13 cellular contexts compared by ENCODE assay signal in the genomic region with DNA sequence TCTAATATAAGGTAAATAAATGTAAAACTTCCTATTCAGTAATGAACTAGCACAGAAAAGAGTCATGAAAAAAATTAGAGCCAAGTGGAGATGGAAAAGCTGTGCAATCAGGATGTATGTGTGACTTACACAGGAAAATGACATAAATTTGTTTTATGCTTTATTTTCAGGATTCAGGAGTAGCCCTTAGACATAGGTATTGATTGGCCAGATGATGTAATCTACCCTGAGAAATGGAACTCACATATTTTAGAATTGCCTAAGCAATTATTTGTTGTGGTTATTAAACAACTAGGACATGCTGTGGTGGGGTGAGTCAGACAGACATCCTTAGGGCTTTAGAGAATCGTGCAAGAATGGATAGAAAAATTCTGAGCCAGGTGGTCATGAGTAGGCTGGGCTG.
DNase-seq lines count a peak whose midpoint lies in the region; ATAC-seq, FAIRE-seq and TF ChIP-seq lines count a peak whose summit lies in the region.
"Had no signal": no experiment of that assay in that cellular context is flagged by ENCODE, and none has a peak within 500 bp of the region (broad histone marks: within the 10 kb centered on the region; RNA-seq: fewer than 3 reads in every experiment).

No MANE protein-coding gene starts in this region.

- intact Hi-C loops in activated T-helper 1 cell treated with anti-CD3 and anti-CD28 coated beads, Interleukin-12 subunit alpha, Interleukin-12 subunit beta, Interleukin-2, Interleukin-4 antibody, amounts not matched to agents 30 ng/mL and 10 ng/mL and 1 ng/mL, durations not matched to agents 14 hours and 24 hours and 36 hours (cut with micrococcal nuclease) = no loop called here

- H3K27ac ChIP-seq in A549 (peak overlapping the region; percentile 93), foreskin keratinocyte (no peak overlapping the region)
- H3K27ac ChIP-seq: BLaER1 treated with 17β-estradiol and CSF1 and Interleukin-3, amounts not matched to agents 10 nM and 100 nM had no signal

- H3K4me1 Mint-ChIP-seq in activated CD8-positive, alpha-beta memory T cell treated with anti-CD3 and anti-CD28 coated beads, Interleukin-2, amount 10 ng/mL, durations not matched to agents 7 days and 5 days = no peaks in the 10 kb centered on the region
- H3K4me1 Mint-ChIP-seq in activated T-helper 1 cell treated with anti-CD3 and anti-CD28 coated beads, Interleukin-12 subunit alpha, Interleukin-12 subunit beta, Interleukin-2, Interleukin-4 antibody, amounts not matched to agents 30 ng/mL and 10 ng/mL and 1 ng/mL, durations not matched to agents 14 hours and 24 hours and 36 hours (ENCODE audit: low read depth) = no peaks in the 10 kb centered on the region
- H3K4me1 Mint-ChIP-seq: activated CD4-positive, alpha-beta T cell treated with anti-CD3 and anti-CD28 coated beads, Interleukin-2, amount 10 ng/mL, durations not matched to agents 7 days and 5 days; activated naive CD8-positive, alpha-beta T cell treated with anti-CD3 and anti-CD28 coated beads, Interleukin-2, amount 10 ng/mL, durations not matched to agents 7 days and 5 days; stimulated activated naive CD8-positive, alpha-beta T cell treated with anti-CD3 and anti-CD28 coated beads, Interleukin-15, amount 100 ng/mL, for 72 hours had no signal

- FAIRE-seq in A549 (lab: Jason Lieb, UNC) = peak; percentile 86

- H3K4me3 Mint-ChIP-seq in activated CD8-positive, alpha-beta memory T cell treated with anti-CD3 and anti-CD28 coated beads, Interleukin-2, amount 10 ng/mL, durations not matched to agents 7 days and 5 days = no peak overlapping the region
- no peak overlapping the region for H3K4me3 Mint-ChIP-seq in activated T-helper 1 cell treated with anti-CD3 and anti-CD28 coated beads, Interleukin-12 subunit alpha, Interleukin-12 subunit beta, Interleukin-2, Interleukin-4 antibody, amounts not matched to agents 30 ng/mL and 10 ng/mL and 1 ng/mL, durations not matched to agents 14 hours and 24 hours and 36 hours
- H3K4me3 Mint-ChIP-seq: activated CD4-positive, alpha-beta T cell treated with anti-CD3 and anti-CD28 coated beads, Interleukin-2, amount 10 ng/mL, durations not matched to agents 7 days and 5 days; activated naive CD8-positive, alpha-beta T cell treated with anti-CD3 and anti-CD28 coated beads, Interleukin-2, amount 10 ng/mL, durations not matched to agents 7 days and 5 days; stimulated activated naive CD8-positive, alpha-beta T cell treated with anti-CD3 and anti-CD28 coated beads, Interleukin-15, amount 100 ng/mL, for 72 hours had no signal

- H3K27me3 ChIP-seq in adipocyte (replicated peaks; ENCODE audit: control insufficient read depth, insufficient read depth, low read length) = no peaks in the 10 kb centered on the region
- no peaks in the 10 kb centered on the region for H3K27me3 ChIP-seq in foreskin keratinocyte
- H3K27me3 ChIP-seq: BLaER1 treated with 17β-estradiol and CSF1 and Interleukin-3, amounts not matched to agents 10 nM and 100 nM had no signal

- TF ChIP-seq EP300 in A549 (IDR thresholded peaks at IDR 0.05) = peak; percentile 92 to 94

- ATAC-seq in A549 = peak; percentile 90 to 91
- ATAC-seq in foreskin keratinocyte = peak; percentile 100
- ATAC-seq in HG03196 (IDR thresholded peaks at IDR 0.05; ENCODE audit: unreplicated experiment) = no peak
- no peak for ATAC-seq in activated CD8-positive, alpha-beta memory T cell treated with anti-CD3 and anti-CD28 coated beads, Interleukin-2, amount 10 ng/mL, durations not matched to agents 7 days and 5 days
- ATAC-seq: stimulated activated naive CD8-positive, alpha-beta T cell treated with anti-CD3 and anti-CD28 coated beads, Interleukin-15, amount 100 ng/mL, for 72 hours had no signal

- no peak for TF ChIP-seq POLR2A in A549 (IDR thresholded peaks at IDR 0.05; ENCODE audit: low read length)

- peak; percentile 16 to 46; a peak in 4 of 5 replicates for TF ChIP-seq RAD21 in A549 (conservative IDR thresholded peaks at IDR 0.05 in 1 of 2, IDR thresholded peaks at IDR 0.05 in 1 of 2)

- no peak overlapping the region for H3K27ac Mint-ChIP-seq in activated CD8-positive, alpha-beta memory T cell treated with anti-CD3 and anti-CD28 coated beads, Interleukin-2, amount 10 ng/mL, durations not matched to agents 7 days and 5 days
- no peak overlapping the region for H3K27ac Mint-ChIP-seq in activated T-helper 1 cell treated with anti-CD3 and anti-CD28 coated beads, Interleukin-12 subunit alpha, Interleukin-12 subunit beta, Interleukin-2, Interleukin-4 antibody, amounts not matched to agents 30 ng/mL and 10 ng/mL and 1 ng/mL, durations not matched to agents 14 hours and 24 hours and 36 hours
- H3K27ac Mint-ChIP-seq: activated CD4-positive, alpha-beta T cell treated with anti-CD3 and anti-CD28 coated beads, Interleukin-2, amount 10 ng/mL, durations not matched to agents 7 days and 5 days; activated naive CD8-positive, alpha-beta T cell treated with anti-CD3 and anti-CD28 coated beads, Interleukin-2, amount 10 ng/mL, durations not matched to agents 7 days and 5 days; stimulated activated naive CD8-positive, alpha-beta T cell treated with anti-CD3 and anti-CD28 coated beads, Interleukin-15, amount 100 ng/mL, for 72 hours had no signal

- peak; percentile 25 to 91 for DNase-seq in A549 (ENCODE audit: low read depth in 1 of 2, low spot score in 1 of 2)
- DNase-seq in HEK293T (ENCODE audit: extremely low spot score) = no peak
- DNase-seq in adipocyte (ENCODE audit: low read depth) = peak; percentile 81
- DNase-seq in foreskin keratinocyte = peak; percentile 84 to 93
- DNase-seq in activated CD8-positive, alpha-beta memory T cell treated with anti-CD3 and anti-CD28 coated beads, Interleukin-2, amount 10 ng/mL, durations not matched to agents 7 days and 5 days = no peak
- DNase-seq in hypothalamus (lab: John Stamatoyannopoulos, UW) = no peak
- no peak for DNase-seq in activated T-helper 1 cell treated with anti-CD3 and anti-CD28 coated beads, Interleukin-12 subunit alpha, Interleukin-12 subunit beta, Interleukin-2, Interleukin-4 antibody, amounts not matched to agents 30 ng/mL and 10 ng/mL and 1 ng/mL, durations not matched to agents 14 hours and 24 hours and 36 hours (ENCODE audit: low spot score)
- DNase-seq: activated CD4-positive, alpha-beta T cell treated with anti-CD3 and anti-CD28 coated beads, Interleukin-2, amount 10 ng/mL, durations not matched to agents 7 days and 5 days; activated naive CD8-positive, alpha-beta T cell treated with anti-CD3 and anti-CD28 coated beads, Interleukin-2, amount 10 ng/mL, durations not matched to agents 7 days and 5 days; NCI-H1436 treated with DMSO at 0.1 percent for 48 hours; stimulated activated naive CD8-positive, alpha-beta T cell treated with anti-CD3 and anti-CD28 coated beads, Interleukin-15, amount 100 ng/mL, for 72 hours had no signal

- H3K4me2 ChIP-seq in A549 = peak overlapping the region; percentile 77
- H3K4me2 ChIP-seq: BLaER1 treated with 17β-estradiol and CSF1 and Interleukin-3, amounts not matched to agents 10 nM and 100 nM had no signal

- H3K4me3 ChIP-seq in A549 = no peak overlapping the region
- no peak overlapping the region for H3K4me3 ChIP-seq in adipocyte (ENCODE audit: low read length)
- H3K4me3 ChIP-seq: BLaER1 treated with 17β-estradiol and CSF1 and Interleukin-3, amounts not matched to agents 10 nM and 100 nM had no signal

- no peaks in the 10 kb centered on the region for H3K36me3 Mint-ChIP-seq in activated CD8-positive, alpha-beta memory T cell treated with anti-CD3 and anti-CD28 coated beads, Interleukin-2, amount 10 ng/mL, durations not matched to agents 7 days and 5 days
- no peaks in the 10 kb centered on the region for H3K36me3 Mint-ChIP-seq in activated T-helper 1 cell treated with anti-CD3 and anti-CD28 coated beads, Interleukin-12 subunit alpha, Interleukin-12 subunit beta, Interleukin-2, Interleukin-4 antibody, amounts not matched to agents 30 ng/mL and 10 ng/mL and 1 ng/mL, durations not matched to agents 14 hours and 24 hours and 36 hours (ENCODE audit: low read depth)
- H3K36me3 Mint-ChIP-seq: activated naive CD8-positive, alpha-beta T cell treated with anti-CD3 and anti-CD28 coated beads, Interleukin-2, amount 10 ng/mL, durations not matched to agents 7 days and 5 days had no signal

- H3K4me1 ChIP-seq in A549 (peaks cover 79% of the 10 kb centered on the region), adipocyte (ENCODE audit: control insufficient read depth, insufficient read depth, low read length) (peaks cover 28% of the 10 kb centered on the region), foreskin keratinocyte (peaks cover 14% of the 10 kb centered on the region)

- CTCF ChIA-PET in A549 (lab: Yijun Ruan, JAX) (no interaction called here), HEK293T (lab: Yijun Ruan, JAX) (no interaction called here)
- CTCF ChIA-PET in activated CD8-positive, alpha-beta memory T cell treated with anti-CD3 and anti-CD28 coated beads, Interleukin-2, amount 10 ng/mL, durations not matched to agents 7 days and 5 days (lab: Charles Lee) = no interaction called here

- H3K36me3 ChIP-seq in adipocyte (ENCODE audit: control insufficient read depth, insufficient read depth, low read length, severe bottlenecking) = no peaks in the 10 kb centered on the region
- H3K36me3 ChIP-seq: BLaER1 treated with 17β-estradiol and CSF1 and Interleukin-3, amounts not matched to agents 10 nM and 100 nM had no signal

- TF ChIP-seq CTCF in A549 (IDR thresholded peaks at IDR 0.05) = no peak
- TF ChIP-seq CTCF in foreskin keratinocyte (conservative IDR thresholded peaks at IDR 0.05) = no peak

- POLR2A ChIA-PET in A549 (lab: Yijun Ruan, JAX) (no interaction called here), HEK293T (lab: Yijun Ruan, JAX) (interaction anchor here (0.6 kb wide), 1 partner anchor 35 kb away, joined by 3 read pairs; no protein-coding TSS in a partner anchor)

- no peak overlapping the region for H3K9ac ChIP-seq in adipocyte (ENCODE audit: low read length)
- H3K9ac ChIP-seq: BLaER1 treated with 17β-estradiol and CSF1 and Interleukin-3, amounts not matched to agents 10 nM and 100 nM had no signal

- H3K9me3 ChIP-seq in A549 = no peaks in the 10 kb centered on the region
- H3K9me3 ChIP-seq in adipocyte (ENCODE audit: control insufficient read depth, low read length) = no peaks in the 10 kb centered on the region
- H3K9me3 ChIP-seq: BLaER1 treated with 17β-estradiol and CSF1 and Interleukin-3, amounts not matched to agents 10 nM and 100 nM had no signal

- no peaks in the 10 kb centered on the region for H3K27me3 Mint-ChIP-seq in activated CD8-positive, alpha-beta memory T cell treated with anti-CD3 and anti-CD28 coated beads, Interleukin-2, amount 10 ng/mL, durations not matched to agents 7 days and 5 days
- no peaks in the 10 kb centered on the region for H3K27me3 Mint-ChIP-seq in activated T-helper 1 cell treated with anti-CD3 and anti-CD28 coated beads, Interleukin-12 subunit alpha, Interleukin-12 subunit beta, Interleukin-2, Interleukin-4 antibody, amounts not matched to agents 30 ng/mL and 10 ng/mL and 1 ng/mL, durations not matched to agents 14 hours and 24 hours and 36 hours (ENCODE audit: insufficient read depth)
- H3K27me3 Mint-ChIP-seq: activated CD4-positive, alpha-beta T cell treated with anti-CD3 and anti-CD28 coated beads, Interleukin-2, amount 10 ng/mL, durations not matched to agents 7 days and 5 days; activated naive CD8-positive, alpha-beta T cell treated with anti-CD3 and anti-CD28 coated beads, Interleukin-2, amount 10 ng/mL, durations not matched to agents 7 days and 5 days; stimulated activated naive CD8-positive, alpha-beta T cell treated with anti-CD3 and anti-CD28 coated beads, Interleukin-15, amount 100 ng/mL, for 72 hours had no signal

- WGBS in A549 (ENCODE audit: missing lambda C conversion rate) = 0% methylated on average over 1 of the region's 1 CpG

- H3K9me3 Mint-ChIP-seq in activated CD8-positive, alpha-beta memory T cell treated with anti-CD3 and anti-CD28 coated beads, Interleukin-2, amount 10 ng/mL, durations not matched to agents 7 days and 5 days (ENCODE audit: low read depth) = no peaks in the 10 kb centered on the region
- H3K9me3 Mint-ChIP-seq in activated T-helper 1 cell treated with anti-CD3 and anti-CD28 coated beads, Interleukin-12 subunit alpha, Interleukin-12 subunit beta, Interleukin-2, Interleukin-4 antibody, amounts not matched to agents 30 ng/mL and 10 ng/mL and 1 ng/mL, durations not matched to agents 14 hours and 24 hours and 36 hours = no peaks in the 10 kb centered on the region
- H3K9me3 Mint-ChIP-seq: activated CD4-positive, alpha-beta T cell treated with anti-CD3 and anti-CD28 coated beads, Interleukin-2, amount 10 ng/mL, durations not matched to agents 7 days and 5 days; activated naive CD8-positive, alpha-beta T cell treated with anti-CD3 and anti-CD28 coated beads, Interleukin-2, amount 10 ng/mL, durations not matched to agents 7 days and 5 days; stimulated activated naive CD8-positive, alpha-beta T cell treated with anti-CD3 and anti-CD28 coated beads, Interleukin-15, amount 100 ng/mL, for 72 hours had no signal

Comparison
In these comparisons a context has a peak if more than half of its experiments do, and no peak if none do; other contexts are left out.
1. ATAC-seq: peak in A549 (2 of 2) and foreskin keratinocyte (single experiment); none in HG03196 (single experiment) and activated CD8-positive, alpha-beta memory T cell treated with anti-CD3 and anti-CD28 coated beads, Interleukin-2, amount 10 ng/mL, durations not matched to agents 7 days and 5 days (single experiment).
2. DNase-seq: peak in A549 (2 of 2), adipocyte (single experiment) and foreskin keratinocyte (2 of 2); none in HEK293T (single experiment), activated CD8-positive, alpha-beta memory T cell treated with anti-CD3 and anti-CD28 coated beads, Interleukin-2, amount 10 ng/mL, durations not matched to agents 7 days and 5 days (single experiment), hypothalamus (0 of 51) and activated T-helper 1 cell treated with anti-CD3 and anti-CD28 coated beads, Interleukin-12 subunit alpha, Interleukin-12 subunit beta, Interleukin-2, Interleukin-4 antibody, amounts not matched to agents 30 ng/mL and 10 ng/mL and 1 ng/mL, durations not matched to agents 14 hours and 24 hours and 36 hours (single experiment).